In genomic region chr10:126926568-126926967, GRCh38 we compare ENCODE assay signal across 24 cellular contexts.
"Had no signal": no experiment of that assay in that cellular context is flagged by ENCODE, and none has a peak within 500 bp of the region (broad histone marks: within the 10 kb centered on the region; RNA-seq: fewer than 3 reads in every experiment).

No MANE protein-coding gene starts in this region.

- H3K9me3 Mint-ChIP-seq: mesothelial cell of epicardium; natural killer cell treated with Interleukin-12 subunit alpha and Interleukin-12 subunit beta and Interleukin-15 and Interleukin-18, amount 100 ng/mL, for 72 hours had no signal

- H3K36me3 ChIP-seq: gastrocnemius medialis, pancreas had no signal

- H3K27ac ChIP-seq: epithelial cell of prostate, gastrocnemius medialis, pancreas, right atrium auricular region, testis, tibial artery, upper lobe of left lung had no signal

- FAIRE-seq: pancreas, urothelium cell line had no signal

- H3K27ac Mint-ChIP-seq: mesothelial cell of epicardium; naive B cell; natural killer cell treated with Interleukin-12 subunit alpha and Interleukin-12 subunit beta and Interleukin-15 and Interleukin-18, amount 100 ng/mL, for 72 hours; progenitor cell of endocrine pancreas; stimulated activated memory B cell treated with anti-CD40 and anti-IgM and Interleukin-4, amounts not matched to agents 10 μg/mL and 1 μg/mL and 100 μg/mL, for 72 hours had no signal

- DNase-seq: cerebellar nuclear complex; cortex of kidney; foreskin fibroblast; gastrocnemius medialis; mesenchymal stem cell; mucosa of descending colon; naive B cell; nucleus accumbens; pancreas; stimulated activated CD4-positive, alpha-beta T cell treated with anti-CD3 and anti-CD28 coated beads, Interleukin-4, amount 100 ng/mL, for 4 hours; stimulated activated naive CD8-positive, alpha-beta T cell treated with anti-CD3 and anti-CD28 coated beads, Interleukin-15, Interleukin-2, amounts not matched to agents 100 U/mL and 50 U/mL, for 24 hours; substantia nigra; testis; tibial artery; upper lobe of left lung had no signal

- H3K27me3 Mint-ChIP-seq: naive B cell; natural killer cell treated with Interleukin-12 subunit alpha and Interleukin-12 subunit beta and Interleukin-15 and Interleukin-18, amount 100 ng/mL, for 72 hours; stimulated activated memory B cell treated with anti-CD40 and anti-IgM and Interleukin-4, amounts not matched to agents 10 μg/mL and 1 μg/mL and 100 μg/mL, for 72 hours had no signal

- H3K4me3 Mint-ChIP-seq: mesothelial cell of epicardium; naive B cell; natural killer cell treated with Interleukin-12 subunit alpha and Interleukin-12 subunit beta and Interleukin-15 and Interleukin-18, amount 100 ng/mL, for 72 hours; stimulated activated memory B cell treated with anti-CD40 and anti-IgM and Interleukin-4, amounts not matched to agents 10 μg/mL and 1 μg/mL and 100 μg/mL, for 72 hours had no signal

- H3K4me1 Mint-ChIP-seq: naive B cell; stimulated activated memory B cell treated with anti-CD40 and anti-IgM and Interleukin-4, amounts not matched to agents 10 μg/mL and 1 μg/mL and 100 μg/mL, for 72 hours had no signal

- H3K4me3 ChIP-seq: gastrocnemius medialis, lung, mucosa of descending colon, pancreas, right atrium auricular region, smooth muscle cell, testis, tibial artery, upper lobe of left lung had no signal

- H3K4me1 ChIP-seq: pancreas had no signal

- H3K27me3 ChIP-seq: gastrocnemius medialis, pancreas, right atrium auricular region, testis, tibial artery, upper lobe of left lung had no signal

- H3K9me3 ChIP-seq: gastrocnemius medialis, mucosa of descending colon, pancreas, right atrium auricular region, testis, tibial artery, upper lobe of left lung had no signal

- H3K36me3 Mint-ChIP-seq: natural killer cell treated with Interleukin-12 subunit alpha and Interleukin-12 subunit beta and Interleukin-15 and Interleukin-18, amount 100 ng/mL, for 72 hours; stimulated activated memory B cell treated with anti-CD40 and anti-IgM and Interleukin-4, amounts not matched to agents 10 μg/mL and 1 μg/mL and 100 μg/mL, for 72 hours had no signal
